Comparison of ENCODE assay signal across 18 cellular contexts in the genomic region with DNA sequence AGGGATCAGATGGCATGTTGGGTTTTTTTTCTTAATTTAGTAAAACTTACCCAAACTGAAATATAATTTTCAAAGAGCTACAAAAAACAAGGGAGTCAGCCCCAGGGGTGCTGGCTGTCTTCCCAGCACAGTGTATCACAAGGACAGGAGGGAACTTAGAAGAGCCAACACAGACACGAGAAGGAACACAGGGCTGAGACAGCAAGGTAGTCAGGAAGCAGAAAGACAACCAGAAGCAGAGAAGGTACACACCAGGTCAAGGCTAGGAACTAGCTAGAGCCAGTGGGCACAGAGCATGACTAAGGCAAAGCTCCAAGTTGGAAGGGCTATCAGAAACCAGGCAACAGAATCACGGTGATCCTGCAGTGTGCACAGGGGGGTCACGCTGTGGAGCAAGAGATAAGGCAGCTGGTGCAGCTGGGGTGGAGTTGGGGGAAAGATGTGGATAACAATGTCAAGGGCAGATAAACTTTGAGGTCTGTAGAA.
DNase-seq lines count a peak whose midpoint lies in the region; ATAC-seq, FAIRE-seq and TF ChIP-seq lines count a peak whose summit lies in the region.
"Had no signal": no experiment of that assay in that cellular context is flagged by ENCODE, and none has a peak within 500 bp of the region (broad histone marks: within the 10 kb centered on the region; RNA-seq: fewer than 3 reads in every experiment).

No MANE protein-coding gene starts in this region.

- H3K4me3 Mint-ChIP-seq in stimulated activated naive CD8-positive, alpha-beta T cell treated with anti-CD3 and anti-CD28 coated beads, Interleukin-15, amount 100 ng/mL, for 72 hours: peak overlapping the region in 1 of 2 donors; percentile 14
- H3K4me3 Mint-ChIP-seq in chondrocyte (ENCODE audit: unreplicated experiment) (no peak overlapping the region), CD14-positive monocyte (no peak overlapping the region)
- H3K4me3 Mint-ChIP-seq: central memory CD8-positive, alpha-beta T cell; immature natural killer cell; stimulated activated memory B cell treated with anti-CD40 and anti-IgM and Interleukin-4, amounts not matched to agents 10 μg/mL and 1 μg/mL and 100 μg/mL, for 72 hours had no signal

- intact Hi-C loops in endothelial cell of umbilical vein (cut with micrococcal nuclease): loop anchor here (5.0 kb wide), 1 partner anchor 286 kb away; no protein-coding TSS in a partner anchor
- intact Hi-C loops in CD14-positive monocyte (cut with micrococcal nuclease): no loop called here

- H4K91ac ChIP-seq in mesenchymal stem cell (ENCODE audit: low read length): no peak overlapping the region

- H3K36me3 ChIP-seq in endothelial cell of umbilical vein (ENCODE audit: control insufficient read depth in 2 of 2, extremely low read depth in 1 of 2, insufficient read depth in 2 of 2, low read length in 2 of 2) (no peaks in the 10 kb centered on the region), mesenchymal stem cell (ENCODE audit: control insufficient read depth in 1 of 2, insufficient read depth in 2 of 2, low read depth in 1 of 2, low read length in 2 of 2) (no peaks in the 10 kb centered on the region)
- H3K36me3 ChIP-seq: gastroesophageal sphincter, uterus had no signal

- peak; percentile 32 for ATAC-seq in stimulated activated naive CD8-positive, alpha-beta T cell treated with anti-CD3 and anti-CD28 coated beads, Interleukin-15, Interleukin-2, amounts not matched to agents 100 U/mL and 50 U/mL, for 24 hours
- no peak for ATAC-seq in stimulated activated naive CD8-positive, alpha-beta T cell treated with anti-CD3 and anti-CD28 coated beads, Interleukin-15, amount 100 ng/mL, for 72 hours
- ATAC-seq in HG03442 (IDR thresholded peaks at IDR 0.05; ENCODE audit: unreplicated experiment): no peak
- ATAC-seq: activated T-cell treated with anti-CD3 and anti-CD28 coated beads, Interleukin-2, amount 50 U/mL, for 72 hours; gastroesophageal sphincter; stimulated activated memory B cell treated with anti-CD40 and anti-IgM and Interleukin-4, amounts not matched to agents 10 μg/mL and 1 μg/mL and 100 μg/mL, for 72 hours had no signal

- FAIRE-seq in endothelial cell of umbilical vein (lab: Jason Lieb, UNC): no peak
- FAIRE-seq: D721Med had no signal

- TF ChIP-seq POLR2A in endothelial cell of umbilical vein (IDR thresholded peaks at IDR 0.05; ENCODE audit: low read depth, low read length): no peak

- no peaks in the 10 kb centered on the region for H3K9me3 Mint-ChIP-seq in stimulated activated naive CD8-positive, alpha-beta T cell treated with anti-CD3 and anti-CD28 coated beads, Interleukin-15, amount 100 ng/mL, for 72 hours
- no peaks in the 10 kb centered on the region for H3K9me3 Mint-ChIP-seq in chondrocyte (ENCODE audit: low read depth)
- peaks cover 0 to 6% (median 1%) of the 10 kb centered on the region in 7 donors for H3K9me3 Mint-ChIP-seq in CD14-positive monocyte
- H3K9me3 Mint-ChIP-seq: activated T-cell treated with anti-CD3 and anti-CD28 coated beads, Interleukin-2, amount 50 U/mL, for 72 hours; central memory CD8-positive, alpha-beta T cell had no signal

- no peak overlapping the region for H2BK15ac ChIP-seq in mesenchymal stem cell (ENCODE audit: low read depth, poor library complexity, severe bottlenecking)

- no peak for DNase-seq in stimulated activated naive CD8-positive, alpha-beta T cell treated with anti-CD3 and anti-CD28 coated beads, Interleukin-15, Interleukin-2, amounts not matched to agents 100 U/mL and 50 U/mL, for 24 hours
- DNase-seq in stimulated activated naive CD8-positive, alpha-beta T cell treated with anti-CD3 and anti-CD28 coated beads, Interleukin-15, amount 100 ng/mL, for 72 hours: no peak
- DNase-seq in endothelial cell of umbilical vein (ENCODE audit: low read depth, low spot score): peak; percentile 43
- DNase-seq in mesenchymal stem cell: no peak
- DNase-seq in chondrocyte (ENCODE audit: low spot score): no peak
- DNase-seq in activated CD8-positive, alpha-beta memory T cell treated with anti-CD3 and anti-CD28 coated beads for 24 hours: no peak
- no peak for DNase-seq in CD14-positive monocyte (ENCODE audit: low spot score)
- DNase-seq: activated CD4-positive, alpha-beta T cell treated with anti-CD3 and anti-CD28 coated beads, Interleukin-2, amount 50 U/mL, for 4 hours; activated T-cell treated with anti-CD3 and anti-CD28 coated beads, Interleukin-2, amount 50 U/mL, for 72 hours; immature natural killer cell; NCI-H1436; occipital lobe; uterus had no signal

- H3K18ac ChIP-seq in mesenchymal stem cell (ENCODE audit: low read depth in 1 of 2, low read length in 2 of 2): no peak overlapping the region

- H2BK5ac ChIP-seq in mesenchymal stem cell (ENCODE audit: low read depth, low read length, poor library complexity, severe bottlenecking): no peak overlapping the region

- POLR2A ChIA-PET in endothelial cell of umbilical vein (lab: Charles Lee): no interaction called here

- H2AK5ac ChIP-seq in mesenchymal stem cell (ENCODE audit: low read length, severe bottlenecking): no peak overlapping the region

- peaks cover 13% of the 10 kb centered on the region for H3K4me1 Mint-ChIP-seq in stimulated activated naive CD8-positive, alpha-beta T cell treated with anti-CD3 and anti-CD28 coated beads, Interleukin-15, amount 100 ng/mL, for 72 hours
- H3K4me1 Mint-ChIP-seq in chondrocyte (ENCODE audit: low read depth) (no peaks in the 10 kb centered on the region), CD14-positive monocyte (no peaks in the 10 kb centered on the region)
- H3K4me1 Mint-ChIP-seq: immature natural killer cell had no signal

- no peaks in the 10 kb centered on the region for H3K27me3 ChIP-seq in endothelial cell of umbilical vein (ENCODE audit: control insufficient read depth in 2 of 2, insufficient read depth in 2 of 2, low read length in 2 of 2)
- H3K27me3 ChIP-seq in mesenchymal stem cell (ENCODE audit: control insufficient read depth in 1 of 2, insufficient read depth in 1 of 2, low read length in 2 of 2): no peaks in the 10 kb centered on the region
- H3K27me3 ChIP-seq: gastroesophageal sphincter, uterus had no signal

- no peaks in the 10 kb centered on the region for H3K27me3 Mint-ChIP-seq in stimulated activated naive CD8-positive, alpha-beta T cell treated with anti-CD3 and anti-CD28 coated beads, Interleukin-15, amount 100 ng/mL, for 72 hours
- H3K27me3 Mint-ChIP-seq in chondrocyte (ENCODE audit: low read depth) (peaks cover 15% of the 10 kb centered on the region), CD14-positive monocyte (ENCODE audit: low read depth in 3 of 3) (peaks cover 0 to 3% (median 3%) of the 10 kb centered on the region in 3 donors)
- H3K27me3 Mint-ChIP-seq: central memory CD8-positive, alpha-beta T cell; stimulated activated memory B cell treated with anti-CD40 and anti-IgM and Interleukin-4, amounts not matched to agents 10 μg/mL and 1 μg/mL and 100 μg/mL, for 72 hours had no signal

- no peak for TF ChIP-seq CTCF in endothelial cell of umbilical vein (IDR thresholded peaks at IDR 0.05; ENCODE audit: extremely low read depth in 1 of 2, insufficient read depth in 1 of 2, low read depth in 1 of 2, low read length in 2 of 2)
- no peak for TF ChIP-seq CTCF in chondrocyte (IDR thresholded peaks at IDR 0.05)
- TF ChIP-seq CTCF in CD14-positive monocyte (IDR thresholded peaks at IDR 0.05): no peak

- 56% methylated on average over 3 of the region's 3 CpGs for WGBS in mesenchymal stem cell

- no peak overlapping the region for H3K27ac Mint-ChIP-seq in stimulated activated naive CD8-positive, alpha-beta T cell treated with anti-CD3 and anti-CD28 coated beads, Interleukin-15, amount 100 ng/mL, for 72 hours
- H3K27ac Mint-ChIP-seq in chondrocyte (ENCODE audit: unreplicated experiment) (no peak overlapping the region), CD14-positive monocyte (no peak overlapping the region)
- H3K27ac Mint-ChIP-seq: activated T-cell treated with anti-CD3 and anti-CD28 coated beads, Interleukin-2, amount 50 U/mL, for 72 hours; immature natural killer cell; stimulated activated memory B cell treated with anti-CD40 and anti-IgM and Interleukin-4, amounts not matched to agents 10 μg/mL and 1 μg/mL and 100 μg/mL, for 72 hours had no signal

- H3K27ac ChIP-seq in endothelial cell of umbilical vein (ENCODE audit: insufficient read depth, low read depth, low read length) (no peak overlapping the region), mesenchymal stem cell (ENCODE audit: low read length, poor library complexity, severe bottlenecking) (no peak overlapping the region)
- H3K27ac ChIP-seq: gastroesophageal sphincter, uterus had no signal

- no peak overlapping the region for H3K4me3 ChIP-seq in endothelial cell of umbilical vein (replicated peaks in 1 of 3; ENCODE audit: insufficient read depth in 1 of 3, low read depth in 1 of 3, low read length in 3 of 3)
- no peak overlapping the region for H3K4me3 ChIP-seq in mesenchymal stem cell (ENCODE audit: insufficient read depth in 1 of 2, low read depth in 1 of 2, low read length in 2 of 2)
- H3K4me3 ChIP-seq: gastroesophageal sphincter, uterus had no signal

- H3K4ac ChIP-seq in mesenchymal stem cell (ENCODE audit: low read depth in 1 of 2, low read length in 2 of 2): no peak overlapping the region

- BruUV-seq in endothelial cell of umbilical vein (replicated peaks; lab: Mats Ljungman, UMichigan): no TSS peak

- no peak overlapping the region for H3K14ac ChIP-seq in mesenchymal stem cell (ENCODE audit: low read length in 2 of 2)

- H3K36me3 Mint-ChIP-seq in chondrocyte (ENCODE audit: low read depth): no peaks in the 10 kb centered on the region
- H3K36me3 Mint-ChIP-seq in CD14-positive monocyte: no peaks in the 10 kb centered on the region
- H3K36me3 Mint-ChIP-seq: immature natural killer cell had no signal

- H3K9ac ChIP-seq in endothelial cell of umbilical vein (replicated peaks; ENCODE audit: extremely low read depth, insufficient read depth, low read length) (no peak overlapping the region), mesenchymal stem cell (ENCODE audit: low read length) (no peak overlapping the region)

- dilution Hi-C loops in endothelial cell of umbilical vein (cut with MboI; ENCODE audit: extremely low pct_ligation_motif_present, low sequenced_read_pairs): no loop called here

- CTCF ChIA-PET in endothelial cell of umbilical vein (lab: Charles Lee): interaction anchor here (0.6 to 1.3 kb wide), 5 partner anchors 8 to 221 kb away, joined by 3 to 4 read pairs (median 3); no protein-coding TSS in a partner anchor

- H3K9me1 ChIP-seq in endothelial cell of umbilical vein (replicated peaks; ENCODE audit: control insufficient read depth, extremely low read depth, insufficient read depth, low read length): no peaks in the 10 kb centered on the region

- H2AFZ ChIP-seq in endothelial cell of umbilical vein (ENCODE audit: low read depth, low read length) (no peak overlapping the region), mesenchymal stem cell (ENCODE audit: low read depth, low read length) (peak overlapping the region; percentile 6)

- no peak overlapping the region for H2BK12ac ChIP-seq in mesenchymal stem cell (ENCODE audit: low read length in 2 of 2)

- H3K4me2 ChIP-seq in endothelial cell of umbilical vein (ENCODE audit: insufficient read depth, low read length) (no peak overlapping the region), mesenchymal stem cell (ENCODE audit: low read length, poor library complexity, severe bottlenecking) (no peak overlapping the region)

- H3K9me3 ChIP-seq in endothelial cell of umbilical vein (replicated peaks; ENCODE audit: control insufficient read depth, insufficient read depth, low read length) (no peaks in the 10 kb centered on the region), mesenchymal stem cell (ENCODE audit: control insufficient read depth, low read length) (no peaks in the 10 kb centered on the region)
- H3K9me3 ChIP-seq: gastroesophageal sphincter, uterus had no signal

- H3K23ac ChIP-seq in mesenchymal stem cell (ENCODE audit: low read length in 2 of 2): no peak overlapping the region

- peaks cover 3% of the 10 kb centered on the region for H3K79me1 ChIP-seq in mesenchymal stem cell (replicated peaks; ENCODE audit: low read length, poor library complexity, severe bottlenecking)

- H3K79me2 ChIP-seq in endothelial cell of umbilical vein (ENCODE audit: control insufficient read depth, insufficient read depth, low read length): no peaks in the 10 kb centered on the region

- H3K4me1 ChIP-seq in endothelial cell of umbilical vein (ENCODE audit: control insufficient read depth, extremely low read depth, insufficient read depth, low read length): peaks cover 14% of the 10 kb centered on the region
- peaks cover 4% of the 10 kb centered on the region for H3K4me1 ChIP-seq in mesenchymal stem cell (ENCODE audit: control insufficient read depth, insufficient read depth, low read depth, low read length)
- H3K4me1 ChIP-seq: uterus had no signal

- no peak overlapping the region for H4K8ac ChIP-seq in mesenchymal stem cell (ENCODE audit: low read length)

- H2BK120ac ChIP-seq in mesenchymal stem cell (ENCODE audit: low read depth, low read length): no peak overlapping the region

- H4K20me1 ChIP-seq in endothelial cell of umbilical vein (replicated peaks; ENCODE audit: control insufficient read depth, extremely low read depth, insufficient read depth, low read length): no peaks in the 10 kb centered on the region
